In genomic region chr1:26278303-26278702, GRCh38 we compare ENCODE assay signal across 9 cellular contexts. TPM values are rescaled to one million over a fixed set of nuclear protein-coding genes. Genes with fewer than 3 reads are reported as not detected.
DNase-seq lines count a peak whose midpoint lies in the region; ATAC-seq, FAIRE-seq and TF ChIP-seq lines count a peak whose summit lies in the region.
"Had no signal": no experiment of that assay in that cellular context is flagged by ENCODE, and none has a peak within 500 bp of the region (broad histone marks: within the 10 kb centered on the region; RNA-seq: fewer than 3 reads in every experiment).

No MANE protein-coding gene starts in this region.

- peak; percentile 81 for FAIRE-seq in A204.1 (lab: Jason Lieb, UNC)

- in situ Hi-C loops in brain microvascular endothelial cell (cut with HindIII; ENCODE audit: low pct_ligation_motif_present, low sequenced_read_pairs): no loop called here

- H3K27ac Mint-ChIP-seq in memory B cell: peak overlapping the region; percentile 70

- H3K36me3 Mint-ChIP-seq in memory B cell: peaks cover 10% of the 10 kb centered on the region

- peak; percentile 85 for DNase-seq in HT-29 (ENCODE audit: low spot score)
- peak; percentile 27 for DNase-seq in brain microvascular endothelial cell
- no peak for DNase-seq in memory B cell (ENCODE audit: low spot score in 2 of 2)
- DNase-seq in NCI-H1417 (lab: John Stamatoyannopoulos, UW): no peak
- DNase-seq in NCI-H2227 treated with DMSO at 0.1 percent for 48 hours (lab: John Stamatoyannopoulos, UW): no peak
- no peak for DNase-seq in NCI-H446 treated with DMSO at 0.1 percent for 48 hours (lab: John Stamatoyannopoulos, UW)
- DNase-seq in SHP77 (lab: John Stamatoyannopoulos, UW): no peak
- DNase-seq: NCI-H446 had no signal

- H3K27me3 ChIP-seq in brain microvascular endothelial cell (replicated peaks): no peaks in the 10 kb centered on the region

- no peak for ATAC-seq in memory B cell (ENCODE audit: low read depth)

- H3K27me3 Mint-ChIP-seq in memory B cell: no peaks in the 10 kb centered on the region

- no peak overlapping the region for H3K4me3 Mint-ChIP-seq in memory B cell

- no peak overlapping the region for H3K4me3 ChIP-seq in brain microvascular endothelial cell (ENCODE audit: low read depth, low read length)

- H3K36me3 ChIP-seq in brain microvascular endothelial cell (replicated peaks): peaks cover 29% of the 10 kb centered on the region

- no peaks in the 10 kb centered on the region for H3K9me3 Mint-ChIP-seq in memory B cell

- TF ChIP-seq CTCF in brain microvascular endothelial cell (IDR thresholded peaks at IDR 0.05; ENCODE audit: low read depth, low read length, missing control alignments): no peak

- peaks cover 57% of the 10 kb centered on the region for H3K4me1 Mint-ChIP-seq in memory B cell

- H3K27ac ChIP-seq in brain microvascular endothelial cell: peak overlapping the region; percentile 87

RNA-seq across cellular contexts. Expression of gene SH3BGRL3, which starts 1.6 kb away (rescaled TPM):
- 172 and 198 TPM in 2 replicates for total RNA-seq in HT-29 (2014; rRNA removed; shearing (Covaris generic))

RNA-seq across cellular contexts. Expression of gene UBXN11, which starts 28.1 kb away (rescaled TPM):
- 22.0 and 26.8 TPM in 2 replicates for total RNA-seq in HT-29 (2014; rRNA removed; shearing (Covaris generic))

RNA-seq across cellular contexts. Expression of gene CD52, which starts 39.5 kb away (rescaled TPM):
- total RNA-seq in HT-29 (2014; rRNA removed; shearing (Covaris generic)): 1.5 and 2.1 TPM in 2 replicates

RNA-seq across cellular contexts. Expression of gene CEP85, which starts 44.3 kb away (rescaled TPM):
- 25.8 and 27.0 TPM in 2 replicates for total RNA-seq in HT-29 (2014; rRNA removed; shearing (Covaris generic))

Comparison
In these comparisons a context has a peak if more than half of its experiments do, and no peak if none do; other contexts are left out.
1. DNase-seq: peak in HT-29 (single experiment) and brain microvascular endothelial cell (single experiment); none in memory B cell (0 of 2), NCI-H1417 (0 of 3), NCI-H2227 treated with DMSO at 0.1 percent for 48 hours (single experiment), NCI-H446 treated with DMSO at 0.1 percent for 48 hours (single experiment) and SHP77 (0 of 2).